In the genomic region with DNA sequence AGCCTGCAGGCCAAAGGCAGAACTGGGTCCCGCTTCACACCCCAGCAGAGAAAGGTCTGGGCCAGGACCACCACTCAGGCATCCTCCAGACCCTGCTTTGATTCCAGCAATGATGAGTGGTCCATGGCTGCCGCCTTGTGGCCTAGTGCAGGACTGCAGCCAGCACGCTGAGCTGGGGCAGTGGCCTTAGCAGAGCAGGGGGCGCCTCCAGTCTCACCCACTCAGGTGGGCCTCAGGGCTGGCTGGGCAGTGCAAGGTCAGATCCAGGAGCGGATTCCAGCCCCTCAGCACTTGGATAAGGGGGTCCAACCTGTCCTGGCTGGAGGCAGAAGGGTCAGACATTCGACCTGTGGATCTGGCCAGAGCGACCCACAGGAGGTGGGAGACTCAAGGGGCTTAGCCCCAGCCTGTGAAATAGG, we compare ENCODE assay signal across 8 cellular contexts. TPM values are rescaled to one million over a fixed set of nuclear protein-coding genes. Genes with fewer than 3 reads are reported as not detected.
DNase-seq lines count a peak whose midpoint lies in the region; TF ChIP-seq lines count a peak whose summit lies in the region.

No MANE protein-coding gene starts in this region.

- WGBS in lower leg skin, 2 donors: 57 to 63% methylated on average over 4 to 7 of the region's 7 CpGs

- TF ChIP-seq CTCF in lower leg skin (IDR thresholded peaks at IDR 0.05): peak in 1 of 3 donors; percentile 68

- H3K4me3 ChIP-seq in lower leg skin (ENCODE audit: low read depth, poor library complexity, severe bottlenecking): no peak overlapping the region

- DNase-seq in NCI-H2081 (lab: John Stamatoyannopoulos, UW): peak; percentile 16 to 32
- DNase-seq in NCI-H2081 treated with DMSO at 0.1 percent for 48 hours (lab: John Stamatoyannopoulos, UW): no peak
- peak; percentile 49 for DNase-seq in NCI-H1092 (lab: John Stamatoyannopoulos, UW)
- peak; percentile 54 to 68 for DNase-seq in activated CD4-positive, alpha-beta T cell treated with anti-CD3 and anti-CD28 coated beads for 24 hours (ENCODE audit: low read depth in 2 of 2)
- peak; percentile 48 for DNase-seq in cerebellar cortex (ENCODE audit: low spot score)
- peak; percentile 59 to 93 for DNase-seq in lower leg skin (ENCODE audit: low spot score in 2 of 2)
- peak; percentile 36 for DNase-seq in stimulated activated CD8-positive, alpha-beta memory T cell treated with anti-CD3 and anti-CD28 coated beads, Interleukin-12 subunit alpha, Interleukin-12 subunit beta, amount 100 ng/mL, for 4 hours (ENCODE audit: low read depth)
- DNase-seq in AML-193 (lab: John Stamatoyannopoulos, UW): no peak

- TF ChIP-seq POLR2A in lower leg skin (IDR thresholded peaks at IDR 0.05): no peak

- intact Hi-C loops in lower leg skin (cut with DNase I; ENCODE audit: low total_unique reads): no loop called here

RNA-seq across cellular contexts. Expression of a gene that starts 9.6 kb away (rescaled TPM):
- total RNA-seq in lower leg skin: 10 to 100 TPM; 26.1 to 34.1 (median 30.6) TPM

Comparison
In these comparisons a context has a peak if more than half of its experiments do, and no peak if none do; other contexts are left out.
1. DNase-seq: peak in NCI-H2081 (2 of 2), NCI-H1092 (single experiment), activated CD4-positive, alpha-beta T cell treated with anti-CD3 and anti-CD28 coated beads for 24 hours (2 of 2), cerebellar cortex (single experiment), lower leg skin (2 of 2) and stimulated activated CD8-positive, alpha-beta memory T cell treated with anti-CD3 and anti-CD28 coated beads, Interleukin-12 subunit alpha, Interleukin-12 subunit beta, amount 100 ng/mL, for 4 hours (single experiment); none in NCI-H2081 treated with DMSO at 0.1 percent for 48 hours (single experiment) and AML-193 (0 of 2).